Comparison of ENCODE assay signal across 16 cellular contexts in genomic region chr2:207835805-207836204, GRCh38.
"Had no signal": no experiment of that assay in that cellular context is flagged by ENCODE, and none has a peak within 500 bp of the region (broad histone marks: within the 10 kb centered on the region; RNA-seq: fewer than 3 reads in every experiment).

No MANE protein-coding gene starts in this region.

- H3K27me3 Mint-ChIP-seq: central memory CD8-positive, alpha-beta T cell; naive thymus-derived CD8-positive, alpha-beta T cell; stimulated activated naive B cell treated with anti-CD40 and anti-IgM and Interleukin-4, amounts not matched to agents 10 μg/mL and 1 μg/mL and 100 μg/mL, for 72 hours; stimulated activated naive CD8-positive, alpha-beta T cell treated with anti-CD3 and anti-CD28 coated beads, Interleukin-15, amount 100 ng/mL, for 72 hours had no signal

- H3K4me3 Mint-ChIP-seq: central memory CD8-positive, alpha-beta T cell; naive thymus-derived CD8-positive, alpha-beta T cell; stimulated activated naive B cell treated with anti-CD40 and anti-IgM and Interleukin-4, amounts not matched to agents 10 μg/mL and 1 μg/mL and 100 μg/mL, for 72 hours; stimulated activated naive CD8-positive, alpha-beta T cell treated with anti-CD3 and anti-CD28 coated beads, Interleukin-15, amount 100 ng/mL, for 72 hours had no signal

- H3K27ac ChIP-seq: ovary, skin epidermis, thoracic aorta had no signal

- H3K4me3 ChIP-seq: dorsolateral prefrontal cortex, mucosa of descending colon, ovary, skin epidermis, thoracic aorta had no signal

- ATAC-seq: esophagus mucosa; mucosa of descending colon; naive thymus-derived CD8-positive, alpha-beta T cell; stimulated activated naive B cell treated with anti-CD40 and anti-IgM and Interleukin-4, amounts not matched to agents 10 μg/mL and 1 μg/mL and 100 μg/mL, for 72 hours; stimulated activated naive CD8-positive, alpha-beta T cell treated with anti-CD3 and anti-CD28 coated beads, Interleukin-15, amount 100 ng/mL, for 72 hours had no signal

- H3K9me3 Mint-ChIP-seq: central memory CD8-positive, alpha-beta T cell; naive thymus-derived CD8-positive, alpha-beta T cell; stimulated activated naive B cell treated with anti-CD40 and anti-IgM and Interleukin-4, amounts not matched to agents 10 μg/mL and 1 μg/mL and 100 μg/mL, for 72 hours; stimulated activated naive CD8-positive, alpha-beta T cell treated with anti-CD3 and anti-CD28 coated beads, Interleukin-15, amount 100 ng/mL, for 72 hours had no signal

- H3K9me3 ChIP-seq: mucosa of descending colon, ovary, thoracic aorta had no signal

- H3K36me3 ChIP-seq: ovary, thoracic aorta had no signal

- H3K27me3 ChIP-seq: dorsolateral prefrontal cortex, ovary had no signal

- DNase-seq: cortex of kidney; dorsolateral prefrontal cortex; effector CD8-positive, alpha-beta T cell; mammary epithelial cell; mucosa of descending colon; naive thymus-derived CD8-positive, alpha-beta T cell; ovary; stimulated activated CD4-positive, alpha-beta T cell treated with anti-CD3 and anti-CD28 coated beads, Interleukin-2, amount 100 ng/mL, for 24 hours; stimulated activated CD4-positive, alpha-beta T cell treated with anti-CD3 and anti-CD28 coated beads, Interleukin-4, amount 100 ng/mL, for 4 hours; stimulated activated naive B cell treated with anti-CD40 and anti-IgM and Interleukin-4, amounts not matched to agents 10 μg/mL and 1 μg/mL and 100 μg/mL, for 72 hours; stimulated activated naive CD8-positive, alpha-beta T cell treated with anti-CD3 and anti-CD28 coated beads, Interleukin-15, amount 100 ng/mL, for 72 hours; trophoblast cell had no signal

- H3K4me1 Mint-ChIP-seq: central memory CD8-positive, alpha-beta T cell; naive thymus-derived CD8-positive, alpha-beta T cell had no signal

- H3K27ac Mint-ChIP-seq: stimulated activated naive B cell treated with anti-CD40 and anti-IgM and Interleukin-4, amounts not matched to agents 10 μg/mL and 1 μg/mL and 100 μg/mL, for 72 hours; stimulated activated naive CD8-positive, alpha-beta T cell treated with anti-CD3 and anti-CD28 coated beads, Interleukin-15, amount 100 ng/mL, for 72 hours had no signal

- H3K36me3 Mint-ChIP-seq: naive thymus-derived CD8-positive, alpha-beta T cell had no signal
